ENCODE assay signal across 14 cellular contexts in the genomic region with DNA sequence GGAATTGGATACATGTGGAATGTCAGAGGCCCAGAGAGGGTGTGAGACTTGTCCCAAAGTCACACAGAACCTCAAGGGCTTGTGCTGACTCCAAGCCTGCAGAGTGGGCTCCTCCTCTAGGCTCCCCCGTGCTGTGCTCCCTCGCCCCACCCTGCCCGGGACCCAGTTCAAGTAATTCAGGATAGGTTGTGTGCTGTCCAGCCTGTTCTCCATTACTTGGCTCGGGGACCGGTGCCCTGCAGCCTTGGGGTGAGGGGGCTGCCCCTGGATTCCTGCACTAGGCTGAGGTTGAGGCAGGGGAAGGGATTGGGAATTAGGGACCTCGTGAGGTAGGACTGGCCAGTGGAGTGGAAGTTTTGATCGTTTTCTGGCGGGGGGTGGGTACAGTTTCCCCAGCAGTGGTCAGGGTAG. TPM values are rescaled to one million over a fixed set of nuclear protein-coding genes. Genes with fewer than 3 reads are reported as not detected.
DNase-seq lines count a peak whose midpoint lies in the region; ATAC-seq and TF ChIP-seq lines count a peak whose summit lies in the region.
"Had no signal": no experiment of that assay in that cellular context is flagged by ENCODE, and none has a peak within 500 bp of the region (broad histone marks: within the 10 kb centered on the region; RNA-seq: fewer than 3 reads in every experiment).

No MANE protein-coding gene starts in this region.

- peaks cover 5% of the 10 kb centered on the region for H3K79me2 ChIP-seq in mesendoderm (ENCODE audit: control insufficient read depth, insufficient read depth, low read length)

- WGBS in mesendoderm (ENCODE audit: extremely low coverage, insufficient coverage, low lambda C conversion rate) = no CpG with 5 or more reads among the region's 8 CpGs

- H3K27me3 ChIP-seq in mesendoderm (ENCODE audit: insufficient read depth, low read length, poor library complexity) (no peaks in the 10 kb centered on the region), stomach smooth muscle (ENCODE audit: control insufficient read depth in 1 of 2, insufficient read depth in 2 of 2, low read length in 2 of 2) (no peaks in the 10 kb centered on the region)

- ATAC-seq in activated B cell treated with CpG ODN at 0.5 μM for 24 hours (ENCODE audit: low read depth) = no peak
- ATAC-seq: A549, esophagus mucosa, GM23338 had no signal

- CTCF ChIA-PET in activated CD4-positive, alpha-beta memory T cell treated with anti-CD3 and anti-CD28 coated beads, Interleukin-2, amount 10 ng/mL, durations not matched to agents 7 days and 5 days (lab: Charles Lee) = no interaction called here
- CTCF ChIA-PET in activated CD4-positive, alpha-beta memory T cell treated with anti-CD3 and anti-CD28 coated beads for 36 hours (lab: Charles Lee) = interaction anchor here (1.2 to 1.4 kb wide), 2 partner anchors 64 to 110 kb away, joined by 5 read pairs; partner anchors contain the start of gene TMBIM1
- CTCF ChIA-PET in activated B cell treated with CpG ODN at 0.5 μM for 24 hours (lab: Charles Lee) = no interaction called here

- H2AK5ac ChIP-seq in mesendoderm (ENCODE audit: low read length) = no peak overlapping the region

- no peak overlapping the region for H3K18ac ChIP-seq in mesendoderm (ENCODE audit: low read length)

- H3K4me1 ChIP-seq in mesendoderm (ENCODE audit: control insufficient read depth, low read depth, low read length) (peaks cover 14% of the 10 kb centered on the region), stomach smooth muscle (ENCODE audit: control insufficient read depth, insufficient read depth, low read length) (peaks cover 64% of the 10 kb centered on the region)

- no peak overlapping the region for H3K4ac ChIP-seq in mesendoderm (ENCODE audit: low read depth, low read length)

- H3K9me3 Mint-ChIP-seq in activated CD4-positive, alpha-beta memory T cell treated with anti-CD3 and anti-CD28 coated beads, Interleukin-2, amount 10 ng/mL, durations not matched to agents 7 days and 5 days = no peaks in the 10 kb centered on the region
- no peaks in the 10 kb centered on the region for H3K9me3 Mint-ChIP-seq in activated CD4-positive, alpha-beta memory T cell treated with anti-CD3 and anti-CD28 coated beads for 36 hours
- H3K9me3 Mint-ChIP-seq in activated B cell treated with CpG ODN at 0.5 μM for 24 hours = no peaks in the 10 kb centered on the region
- H3K9me3 Mint-ChIP-seq: GM23338 had no signal

- POLR2A ChIA-PET in activated CD4-positive, alpha-beta memory T cell treated with anti-CD3 and anti-CD28 coated beads, Interleukin-2, amount 10 ng/mL, durations not matched to agents 7 days and 5 days (lab: Charles Lee) = no interaction called here
- POLR2A ChIA-PET in activated CD4-positive, alpha-beta memory T cell treated with anti-CD3 and anti-CD28 coated beads for 36 hours (lab: Charles Lee) = interaction anchor here (1.4 kb wide), 1 partner anchor 111 kb away, joined by 3 read pairs; no protein-coding TSS in a partner anchor
- POLR2A ChIA-PET in activated B cell treated with CpG ODN at 0.5 μM for 24 hours (lab: Charles Lee) = interaction anchor here (0.6 to 1.5 kb wide), 2 partner anchors 129 to 173 kb away, joined by 3 to 5 read pairs; no protein-coding TSS in a partner anchor

- no peaks in the 10 kb centered on the region for H3K9me3 ChIP-seq in stomach smooth muscle (ENCODE audit: control insufficient read depth in 2 of 2, low read length in 2 of 2)
- H3K9me3 ChIP-seq: A549 had no signal

- no peak overlapping the region for H3K23ac ChIP-seq in mesendoderm (ENCODE audit: low read length)

- H2BK120ac ChIP-seq in mesendoderm (ENCODE audit: low read depth, low read length) = no peak overlapping the region

- DNase-seq in activated CD4-positive, alpha-beta memory T cell treated with anti-CD3 and anti-CD28 coated beads, Interleukin-2, amount 10 ng/mL, durations not matched to agents 7 days and 5 days = no peak
- DNase-seq in activated CD4-positive, alpha-beta memory T cell treated with anti-CD3 and anti-CD28 coated beads for 36 hours = no peak
- DNase-seq in activated B cell treated with CpG ODN at 0.5 μM for 24 hours = no peak
- DNase-seq in mesendoderm = no peak
- no peak for DNase-seq in SW480 (ENCODE audit: low spot score)
- DNase-seq in NCI-H345 treated with DMSO at 0.1 percent for 48 hours (lab: John Stamatoyannopoulos, UW; ENCODE audit: unreplicated experiment) = no peak
- DNase-seq in NCI-H2196 (lab: John Stamatoyannopoulos, UW; ENCODE audit: unreplicated experiment) = no peak
- DNase-seq: activated CD4-positive, alpha-beta T cell treated with anti-CD3 and anti-CD28 coated beads for 4 hours; DMS79 had no signal

- H3K56ac ChIP-seq in mesendoderm (ENCODE audit: low read length) = peak overlapping the region; percentile 15

- H3K9ac ChIP-seq in mesendoderm (ENCODE audit: low read length) = no peak overlapping the region
- peak overlapping the region in 1 of 2 donors; percentile 22 for H3K9ac ChIP-seq in stomach smooth muscle (ENCODE audit: low read length in 2 of 2)

- H3K4me3 ChIP-seq in mesendoderm (ENCODE audit: low read length) = no peak overlapping the region
- peak overlapping the region in 1 of 2 donors; percentile 29 for H3K4me3 ChIP-seq in stomach smooth muscle (ENCODE audit: low read length in 2 of 2)
- H3K4me3 ChIP-seq: A549, GM23338 had no signal

- peaks cover 49% of the 10 kb centered on the region for H3K36me3 Mint-ChIP-seq in activated CD4-positive, alpha-beta memory T cell treated with anti-CD3 and anti-CD28 coated beads, Interleukin-2, amount 10 ng/mL, durations not matched to agents 7 days and 5 days (ENCODE audit: low read depth)
- H3K36me3 Mint-ChIP-seq in activated CD4-positive, alpha-beta memory T cell treated with anti-CD3 and anti-CD28 coated beads for 36 hours = peaks cover 18% of the 10 kb centered on the region
- peaks cover 30% of the 10 kb centered on the region for H3K36me3 Mint-ChIP-seq in activated B cell treated with CpG ODN at 0.5 μM for 24 hours (ENCODE audit: low read depth)

- intact Hi-C loops in activated CD4-positive, alpha-beta memory T cell treated with anti-CD3 and anti-CD28 coated beads for 36 hours (cut with micrococcal nuclease) = no loop called here
- intact Hi-C loops in activated B cell treated with CpG ODN at 0.5 μM for 24 hours (cut with micrococcal nuclease) = loop anchor here (10.0 kb wide), 1 partner anchor 982 kb away; the partner anchor contains the start of gene DNPEP

- H2BK15ac ChIP-seq in mesendoderm (replicated peaks; ENCODE audit: low read depth) = no peak overlapping the region

- peak overlapping the region; percentile 49 for H3K4me3 Mint-ChIP-seq in activated CD4-positive, alpha-beta memory T cell treated with anti-CD3 and anti-CD28 coated beads, Interleukin-2, amount 10 ng/mL, durations not matched to agents 7 days and 5 days
- H3K4me3 Mint-ChIP-seq in activated CD4-positive, alpha-beta memory T cell treated with anti-CD3 and anti-CD28 coated beads for 36 hours = no peak overlapping the region
- H3K4me3 Mint-ChIP-seq in activated B cell treated with CpG ODN at 0.5 μM for 24 hours = no peak overlapping the region
- H3K4me3 Mint-ChIP-seq: GM23338 had no signal

- TF ChIP-seq CTCF in activated B cell treated with CpG ODN at 0.5 μM for 24 hours (IDR thresholded peaks at IDR 0.05) = no peak

- H3K36me3 ChIP-seq in mesendoderm (ENCODE audit: control insufficient read depth, insufficient read depth, low read length) (peaks cover 2% of the 10 kb centered on the region), stomach smooth muscle (ENCODE audit: control insufficient read depth in 2 of 2, insufficient read depth in 2 of 2, low read length in 2 of 2) (peaks cover 16 to 21% of the 10 kb centered on the region in 2 donors)

- peaks cover 64% of the 10 kb centered on the region for H3K4me1 Mint-ChIP-seq in activated CD4-positive, alpha-beta memory T cell treated with anti-CD3 and anti-CD28 coated beads, Interleukin-2, amount 10 ng/mL, durations not matched to agents 7 days and 5 days
- H3K4me1 Mint-ChIP-seq in activated CD4-positive, alpha-beta memory T cell treated with anti-CD3 and anti-CD28 coated beads for 36 hours (ENCODE audit: low read depth) = peaks cover 45% of the 10 kb centered on the region
- peaks cover 70% of the 10 kb centered on the region for H3K4me1 Mint-ChIP-seq in activated B cell treated with CpG ODN at 0.5 μM for 24 hours

- no peaks in the 10 kb centered on the region for H3K27me3 Mint-ChIP-seq in activated CD4-positive, alpha-beta memory T cell treated with anti-CD3 and anti-CD28 coated beads, Interleukin-2, amount 10 ng/mL, durations not matched to agents 7 days and 5 days
- H3K27me3 Mint-ChIP-seq in activated CD4-positive, alpha-beta memory T cell treated with anti-CD3 and anti-CD28 coated beads for 36 hours = peaks cover 4% of the 10 kb centered on the region
- H3K27me3 Mint-ChIP-seq in activated B cell treated with CpG ODN at 0.5 μM for 24 hours = no peaks in the 10 kb centered on the region

- no peak overlapping the region for H2BK5ac ChIP-seq in mesendoderm (ENCODE audit: low read length)

- peaks cover 5% of the 10 kb centered on the region for H3K79me1 ChIP-seq in mesendoderm (ENCODE audit: low read length)

- H3K27ac Mint-ChIP-seq in activated CD4-positive, alpha-beta memory T cell treated with anti-CD3 and anti-CD28 coated beads, Interleukin-2, amount 10 ng/mL, durations not matched to agents 7 days and 5 days = peak overlapping the region; percentile 40
- H3K27ac Mint-ChIP-seq in activated CD4-positive, alpha-beta memory T cell treated with anti-CD3 and anti-CD28 coated beads for 36 hours = no peak overlapping the region
- peak overlapping the region; percentile 18 for H3K27ac Mint-ChIP-seq in activated B cell treated with CpG ODN at 0.5 μM for 24 hours
- H3K27ac Mint-ChIP-seq: GM23338 had no signal

- H3K4me2 ChIP-seq in mesendoderm (ENCODE audit: low read length) = no peak overlapping the region
- H3K4me2 ChIP-seq: A549, GM23338 had no signal

- H4K8ac ChIP-seq in mesendoderm (ENCODE audit: low read depth, low read length) = no peak overlapping the region

- no peak overlapping the region for H4K5ac ChIP-seq in mesendoderm (ENCODE audit: low read length)

- H3K27ac ChIP-seq in mesendoderm (ENCODE audit: low read depth, low read length) (no peak overlapping the region), stomach smooth muscle (ENCODE audit: low read length) (peak overlapping the region; percentile 46)

RNA-seq across cellular contexts. Expression of gene CTDSP1, which starts 2.8 kb away (rescaled TPM):
- total RNA-seq in activated CD4-positive, alpha-beta memory T cell treated with anti-CD3 and anti-CD28 coated beads, Interleukin-2, amount 10 ng/mL, durations not matched to agents 7 days and 5 days = 100 to 1,000 TPM; 203 to 205 TPM
- 10 to 100 TPM; 64.4 to 69.7 TPM for total RNA-seq in activated CD4-positive, alpha-beta memory T cell treated with anti-CD3 and anti-CD28 coated beads for 36 hours
- total RNA-seq in activated B cell treated with CpG ODN at 0.5 μM for 24 hours = 107 and 118 TPM in 2 replicates
- 13.1 TPM for polyA plus RNA-seq in mesendoderm (2013, experiment 1 of 2)
- 12.7 TPM for polyA plus RNA-seq in mesendoderm (2013, experiment 2 of 2)

RNA-seq across cellular contexts. Expression of gene VIL1, which starts 16.4 kb away (rescaled TPM):
- total RNA-seq in activated CD4-positive, alpha-beta memory T cell treated with anti-CD3 and anti-CD28 coated beads, Interleukin-2, amount 10 ng/mL, durations not matched to agents 7 days and 5 days = not detected
- not detected for total RNA-seq in activated CD4-positive, alpha-beta memory T cell treated with anti-CD3 and anti-CD28 coated beads for 36 hours
- total RNA-seq in activated B cell treated with CpG ODN at 0.5 μM for 24 hours = 0.07 TPM in 1 of 2 replicates, not detected in the other
- polyA plus RNA-seq in mesendoderm (2013, experiment 1 of 2) = 6.1 TPM
- polyA plus RNA-seq in mesendoderm (2013, experiment 2 of 2) = 6.5 TPM
- total RNA-seq: esophagus mucosa, ureter had no signal

RNA-seq across cellular contexts. Expression of gene SLC11A1, which starts 20.4 kb away (rescaled TPM):
- under 1 TPM; 0.13 to 0.25 TPM for total RNA-seq in activated CD4-positive, alpha-beta memory T cell treated with anti-CD3 and anti-CD28 coated beads, Interleukin-2, amount 10 ng/mL, durations not matched to agents 7 days and 5 days
- total RNA-seq in activated CD4-positive, alpha-beta memory T cell treated with anti-CD3 and anti-CD28 coated beads for 36 hours = under 1 TPM; 0.10 to 0.26 TPM
- 0.89 and 0.93 TPM in 2 replicates for total RNA-seq in activated B cell treated with CpG ODN at 0.5 μM for 24 hours
- 0.04 TPM for polyA plus RNA-seq in mesendoderm (2013, experiment 1 of 2)
- 0.04 TPM for polyA plus RNA-seq in mesendoderm (2013, experiment 2 of 2)
- total RNA-seq: GM23338 had no signal

RNA-seq across cellular contexts. Expression of gene CATIP, which starts 45.8 kb away (rescaled TPM):
- not detected for total RNA-seq in activated CD4-positive, alpha-beta memory T cell treated with anti-CD3 and anti-CD28 coated beads, Interleukin-2, amount 10 ng/mL, durations not matched to agents 7 days and 5 days
- not detected for total RNA-seq in activated CD4-positive, alpha-beta memory T cell treated with anti-CD3 and anti-CD28 coated beads for 36 hours
- total RNA-seq in activated B cell treated with CpG ODN at 0.5 μM for 24 hours = not detected in 2 replicates
- not detected for polyA plus RNA-seq in mesendoderm (2013, experiment 1 of 2)
- polyA plus RNA-seq in mesendoderm (2013, experiment 2 of 2) = not detected
- total RNA-seq: esophagus mucosa, GM23338, ureter had no signal
